In the genomic region with DNA sequence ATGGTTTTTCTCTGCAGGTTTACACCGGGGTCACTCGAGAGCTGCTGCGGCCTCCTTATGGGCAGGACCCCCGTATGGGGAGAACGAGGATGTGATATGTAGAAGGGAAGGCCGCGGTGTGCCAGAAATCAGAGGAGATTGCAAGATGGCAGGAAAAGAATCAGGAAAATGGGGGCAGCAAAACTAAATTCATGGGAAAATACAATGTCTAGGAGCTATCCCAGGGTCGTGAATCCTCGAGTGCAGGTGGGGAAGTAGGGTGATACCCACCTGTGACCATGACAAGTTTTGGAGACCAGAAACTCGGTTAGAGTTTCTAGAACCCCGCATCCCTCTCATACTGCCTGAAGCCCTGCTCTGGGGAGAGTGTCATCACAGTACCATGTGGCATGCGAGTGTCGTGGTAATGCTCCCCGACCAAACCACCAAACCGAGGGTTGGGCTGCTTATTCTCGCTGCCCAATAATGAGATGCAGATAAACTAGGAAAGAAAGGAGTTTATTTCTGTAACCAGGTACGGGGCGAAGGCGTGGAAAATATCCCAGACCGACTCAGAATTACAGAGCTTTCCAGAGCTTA, we compare ENCODE assay signal across 9 cellular contexts. TPM values are rescaled to one million over a fixed set of nuclear protein-coding genes. Genes with fewer than 3 reads are reported as not detected.
DNase-seq lines count a peak whose midpoint lies in the region; ATAC-seq and TF ChIP-seq lines count a peak whose summit lies in the region.
"Had no signal": no experiment of that assay in that cellular context is flagged by ENCODE, and none has a peak within 500 bp of the region (broad histone marks: within the 10 kb centered on the region; RNA-seq: fewer than 3 reads in every experiment).

No MANE protein-coding gene starts in this region.

- H3K4me3 ChIP-seq in right atrium auricular region = peak overlapping the region; percentile 79 to 97
- H3K4me3 ChIP-seq in NB4 (ENCODE audit: low read depth, low read length) = peak overlapping the region; percentile 95

- H3K4me1 ChIP-seq in right atrium auricular region = peaks cover 0 to 28% of the 10 kb centered on the region in 2 donors

- DNase-seq in right atrium auricular region (ENCODE audit: low spot score) (no peak), left cardiac atrium (no peak), NB4 (ENCODE audit: low read depth) (peak; percentile 56), hepatic stellate cell (ENCODE audit: low spot score) (peak; percentile 15), NCI-H1694 (lab: John Stamatoyannopoulos, UW) (no peak), DMS153 (lab: John Stamatoyannopoulos, UW) (no peak)
- peak; percentile 17 for DNase-seq in activated T-helper 9 cell treated with anti-CD3 and anti-CD28 coated beads, Interleukin-2, amount 50 U/mL, for 16 hours (ENCODE audit: low read depth)
- peak; percentile 13 for DNase-seq in stimulated activated CD4-positive, alpha-beta T cell treated with anti-CD3 and anti-CD28 coated beads, Interleukin-12 subunit alpha, Interleukin-12 subunit beta, amount 100 ng/mL, for 4 hours

- ATAC-seq in left cardiac atrium = no peak

- intact Hi-C loops in left cardiac atrium (cut with DNase I) = loop anchor here in 1 of 2 donors (10.0 kb wide), 1 partner anchor 47 kb away; a partner anchor contains a TSS

- peak overlapping the region; percentile 90 to 94 for H3K27ac ChIP-seq in right atrium auricular region

- peaks cover 25% of the 10 kb centered on the region for H3K36me3 ChIP-seq in right atrium auricular region

- no peak for TF ChIP-seq POLR2A in NB4 (IDR thresholded peaks at IDR 0.05; ENCODE audit: extremely low read depth, insufficient read length)

- H3K9me3 ChIP-seq in right atrium auricular region = no peaks in the 10 kb centered on the region

- TF ChIP-seq CTCF in right atrium auricular region (IDR thresholded peaks at IDR 0.05) (no peak), NB4 (IDR thresholded peaks at IDR 0.05; ENCODE audit: low read depth, low read length) (no peak)

- no peaks in the 10 kb centered on the region for H3K27me3 ChIP-seq in right atrium auricular region

RNA-seq across cellular contexts. Expression of a gene that starts 0.8 kb away (rescaled TPM):
- total RNA-seq in right atrium auricular region = 1 to 10 TPM; 5.8 to 7.9 TPM
- 10 to 100 TPM; 15.6 to 16.1 TPM for total RNA-seq in left cardiac atrium

RNA-seq across cellular contexts. Expression of a gene that starts 17.3 kb away (rescaled TPM):
- total RNA-seq in right atrium auricular region = 1 to 10 TPM in 1 of 2 donors, under 1 TPM in 1; 0.51 to 2.6 TPM
- 1 to 10 TPM in 1 of 2 donors, under 1 TPM in 1; 0.81 to 2.3 TPM for total RNA-seq in left cardiac atrium
- total RNA-seq: renal cortical epithelial cell had no signal

RNA-seq across cellular contexts. Expression of a gene that starts 52.0 kb away (rescaled TPM):
- total RNA-seq in right atrium auricular region (10 to 100 TPM; 37.3 to 37.5 TPM), left cardiac atrium (10 to 100 TPM; 32.1 to 42.4 TPM)

Comparison
In these comparisons a context has a peak if more than half of its experiments do, and no peak if none do; other contexts are left out.
1. DNase-seq: peak in NB4 (single experiment), activated T-helper 9 cell treated with anti-CD3 and anti-CD28 coated beads, Interleukin-2, amount 50 U/mL, for 16 hours (single experiment), hepatic stellate cell (single experiment) and stimulated activated CD4-positive, alpha-beta T cell treated with anti-CD3 and anti-CD28 coated beads, Interleukin-12 subunit alpha, Interleukin-12 subunit beta, amount 100 ng/mL, for 4 hours (single experiment); none in right atrium auricular region (single experiment), left cardiac atrium (single experiment), NCI-H1694 (single experiment) and DMS153 (single experiment).